8 cellular contexts compared by ENCODE assay signal in genomic region chr14:106530423-106531107, GRCh38.
DNase-seq lines count a peak whose midpoint lies in the region; ATAC-seq, FAIRE-seq and TF ChIP-seq lines count a peak whose summit lies in the region.

No MANE protein-coding gene starts in this region.

- intact Hi-C loops in mucosa of descending colon (cut with DNase I, micrococcal nuclease) (no loop called here), body of pancreas (cut with DNase I) (no loop called here)

- no peaks in the 10 kb centered on the region for H3K27me3 ChIP-seq in body of pancreas

- in situ Hi-C loops in GM13977 (cut with MboI; ENCODE audit: low pct_unique_long_range_greater_than_20kb, low sequenced_read_pairs, unreplicated experiment), result no loop called here

- DNase-seq in GM13977 (ENCODE audit: low spot score) (peak; percentile 18), T follicular helper cell (ENCODE audit: low read depth) (peak; percentile 24), mucosa of descending colon (peak in 2 of 3 donors; percentile 21 to 41), NCI-H2107 treated with DMSO at 0.1 percent for 48 hours (lab: John Stamatoyannopoulos, UW; ENCODE audit: unreplicated experiment) (no peak), body of pancreas (no peak), superior temporal gyrus (ENCODE audit: extremely low spot score) (no peak), H54 (ENCODE audit: insufficient read length, low spot score) (no peak)

- peak; percentile 76 for TF ChIP-seq CTCF in GM13977 (IDR thresholded peaks at IDR 0.05; ENCODE audit: extremely low read depth, insufficient read depth, missing control alignments)
- no peak for TF ChIP-seq CTCF in mucosa of descending colon (IDR thresholded peaks at IDR 0.05)
- no peak for TF ChIP-seq CTCF in body of pancreas (IDR thresholded peaks at IDR 0.05)

- ATAC-seq in HG02678 (IDR thresholded peaks at IDR 0.05; ENCODE audit: unreplicated experiment) (peak; percentile 75), mucosa of descending colon (peak; percentile 33), body of pancreas (no peak)

- H3K9me3 ChIP-seq in mucosa of descending colon (peaks cover 3% of the 10 kb centered on the region), body of pancreas (no peaks in the 10 kb centered on the region)

- no peak overlapping the region for H3K4me3 ChIP-seq in mucosa of descending colon
- no peak overlapping the region for H3K4me3 ChIP-seq in body of pancreas

- H3K27ac ChIP-seq in body of pancreas, result no peak overlapping the region

- FAIRE-seq in H54 (lab: Jason Lieb, UNC), result no peak

- H3K4me1 ChIP-seq in mucosa of descending colon (ENCODE audit: low read depth), result no peaks in the 10 kb centered on the region
- H3K4me1 ChIP-seq in body of pancreas, result no peaks in the 10 kb centered on the region

- TF ChIP-seq POLR2A in body of pancreas (IDR thresholded peaks at IDR 0.05) (no peak), H54 (IDR thresholded peaks at IDR 0.05; ENCODE audit: low read depth, low read length) (no peak)

- H3K36me3 ChIP-seq in mucosa of descending colon (ENCODE audit: low read depth) (no peaks in the 10 kb centered on the region), body of pancreas (replicated peaks in 1 of 2; ENCODE audit: insufficient read depth in 1 of 2, low read depth in 2 of 2) (no peaks in the 10 kb centered on the region)

- WGBS in body of pancreas, 2 donors, result 58 to 60% methylated on average over 3 to 12 of the region's 12 CpGs

Comparison
In these comparisons a context has a peak if more than half of its experiments do, and no peak if none do; other contexts are left out.
1. DNase-seq: peak in GM13977 (single experiment), T follicular helper cell (single experiment) and mucosa of descending colon (2 of 3); none in NCI-H2107 treated with DMSO at 0.1 percent for 48 hours (single experiment), body of pancreas (0 of 4), superior temporal gyrus (single experiment) and H54 (single experiment).